ENCODE assay signal across 1 cellular context in the genomic region with DNA sequence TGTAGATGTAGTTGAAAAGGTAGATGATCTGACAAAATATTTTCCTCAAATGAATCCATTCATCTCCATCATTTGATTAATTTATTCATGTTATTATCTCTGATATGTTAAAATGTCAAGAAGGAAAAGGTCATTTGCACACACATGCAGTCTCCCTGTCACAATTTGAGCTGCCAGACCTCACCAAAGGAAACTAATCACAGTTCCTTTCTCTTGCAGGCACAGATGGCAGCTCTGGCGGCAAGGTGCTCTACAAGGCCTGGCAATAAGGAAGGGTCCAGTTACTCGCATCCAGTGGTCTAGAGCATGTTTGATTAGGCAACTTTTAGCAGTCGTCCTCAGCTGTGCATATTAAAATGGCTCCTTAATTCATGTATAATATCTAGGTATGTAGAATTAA.
TF ChIP-seq lines count a peak whose summit lies in the region.

No MANE protein-coding gene starts in this region.

TF ChIP-seq in GM23338, 12 proteins besides CTCF, POLR2A, EP300 and RAD21 (continued from another document):
- no peak for TF ChIP-seq ETS1 (IDR thresholded peaks at IDR 0.05)
- no peak for TF ChIP-seq ZNF114 (CRISPR knock-in tag; IDR thresholded peaks at IDR 0.05)
- TF ChIP-seq REST (IDR thresholded peaks at IDR 0.05; ENCODE audit: unreplicated experiment) = no peak
TF ChIP-seq in GM23338: peak in this region for 0.
